ENCODE assay signal across 19 cellular contexts in the genomic region with DNA sequence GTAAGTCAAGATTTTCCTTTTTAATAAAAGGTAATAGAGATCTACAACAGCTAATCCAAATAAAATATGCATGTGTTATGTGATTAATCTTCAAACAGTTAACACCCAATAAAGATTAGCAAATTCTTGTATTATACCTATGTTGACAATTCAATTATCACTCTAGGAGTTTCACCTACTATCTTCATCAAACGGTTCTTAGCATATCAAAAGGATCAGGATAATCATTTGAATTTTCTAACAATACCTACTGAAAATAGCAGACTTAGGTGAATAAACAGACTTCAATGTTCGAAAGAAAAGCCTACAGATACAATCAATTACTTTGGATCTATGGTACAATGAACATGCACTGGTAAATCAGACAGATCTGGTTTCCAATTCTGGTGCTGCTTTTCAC.
DNase-seq lines count a peak whose midpoint lies in the region; FAIRE-seq and TF ChIP-seq lines count a peak whose summit lies in the region.
"Had no signal": no experiment of that assay in that cellular context is flagged by ENCODE, and none has a peak within 500 bp of the region (broad histone marks: within the 10 kb centered on the region; RNA-seq: fewer than 3 reads in every experiment).

No MANE protein-coding gene starts in this region.

- WGBS in trophoblast cell (ENCODE audit: extremely low coverage, insufficient coverage, insufficient read length): no CpG with 5 or more reads among the region's 2 CpGs

- H3K4me3 ChIP-seq in HUES48 (ENCODE audit: low read depth, low read length) (peak overlapping the region; percentile 34), endothelial cell of umbilical vein (replicated peaks in 1 of 3; ENCODE audit: insufficient read depth in 1 of 3, low read depth in 1 of 3, low read length in 3 of 3) (no peak overlapping the region), trophoblast cell (ENCODE audit: low read depth, low read length) (no peak overlapping the region)
- H3K4me3 ChIP-seq: BLaER1, GM12878 had no signal

- intact Hi-C loops in endothelial cell of umbilical vein (cut with micrococcal nuclease): no loop called here

- TF ChIP-seq POLR2A in endothelial cell of umbilical vein (IDR thresholded peaks at IDR 0.05; ENCODE audit: low read depth, low read length): no peak

- no peak overlapping the region for H3K14ac ChIP-seq in trophoblast cell (ENCODE audit: low read length)

- no peak overlapping the region for H4K12ac ChIP-seq in trophoblast cell (ENCODE audit: low read depth, low read length)

- H3K9me3 ChIP-seq in HUES48 (ENCODE audit: control insufficient read depth, insufficient read depth, low read length) (no peaks in the 10 kb centered on the region), endothelial cell of umbilical vein (replicated peaks; ENCODE audit: control insufficient read depth, insufficient read depth, low read length) (no peaks in the 10 kb centered on the region), trophoblast cell (ENCODE audit: insufficient read depth, low read depth, low read length) (no peaks in the 10 kb centered on the region)
- H3K9me3 ChIP-seq: BLaER1 had no signal

- H3K9ac ChIP-seq in HUES48 (ENCODE audit: low read depth, low read length) (no peak overlapping the region), endothelial cell of umbilical vein (replicated peaks; ENCODE audit: extremely low read depth, insufficient read depth, low read length) (no peak overlapping the region), trophoblast cell (ENCODE audit: low read length) (no peak overlapping the region)
- H3K9ac ChIP-seq: BLaER1 had no signal

- H4K91ac ChIP-seq in trophoblast cell (ENCODE audit: low read depth, low read length): no peak overlapping the region

- no peak overlapping the region for H3K23ac ChIP-seq in trophoblast cell (ENCODE audit: low read length)

- H3K4me2 ChIP-seq in endothelial cell of umbilical vein (ENCODE audit: insufficient read depth, low read length): no peak overlapping the region
- H3K4me2 ChIP-seq in trophoblast cell (ENCODE audit: low read length): no peak overlapping the region
- H3K4me2 ChIP-seq: BLaER1 had no signal

- H2BK5ac ChIP-seq in trophoblast cell (ENCODE audit: low read depth, low read length, poor library complexity): no peak overlapping the region

- DNase-seq in COR-L47 (lab: John Stamatoyannopoulos, UW) (peak; percentile 15), NCI-H146 treated with DMSO at 0.1 percent for 48 hours (lab: John Stamatoyannopoulos, UW; ENCODE audit: unreplicated experiment) (peak; percentile 96), endothelial cell of umbilical vein (ENCODE audit: low read depth, low spot score) (no peak), trophoblast cell (no peak), T-helper 1 cell (no peak), C1 segment of cervical spinal cord (lab: John Stamatoyannopoulos, UW) (no peak)
- DNase-seq: 8988T; AML-193; Calu3; CD4-positive, CD25-positive, alpha-beta regulatory T cell; DMS79; GOT3; HCEC 1CT; HFFc6; IMR-90 had no signal

- TF ChIP-seq CTCF in endothelial cell of umbilical vein (IDR thresholded peaks at IDR 0.05; ENCODE audit: extremely low read depth in 1 of 2, insufficient read depth in 1 of 2, low read depth in 1 of 2, low read length in 2 of 2): no peak

- no peak overlapping the region for H3K18ac ChIP-seq in trophoblast cell (ENCODE audit: low read length)

- no peaks in the 10 kb centered on the region for H4K20me1 ChIP-seq in endothelial cell of umbilical vein (replicated peaks; ENCODE audit: control insufficient read depth, extremely low read depth, insufficient read depth, low read length)
- H4K20me1 ChIP-seq: BLaER1 had no signal

- H2BK120ac ChIP-seq in trophoblast cell (ENCODE audit: insufficient read depth, low read length, poor library complexity): no peak overlapping the region

- POLR2A ChIA-PET in endothelial cell of umbilical vein (lab: Charles Lee): no interaction called here

- dilution Hi-C loops in endothelial cell of umbilical vein (cut with MboI; ENCODE audit: extremely low pct_ligation_motif_present, low sequenced_read_pairs): no loop called here

- CTCF ChIA-PET in endothelial cell of umbilical vein (lab: Charles Lee): interaction anchor here (1.6 to 2.5 kb wide), 3 partner anchors 9 to 10 kb away, joined by 6 to 11 read pairs (median 8); no protein-coding TSS in a partner anchor

- no peak overlapping the region for H2BK12ac ChIP-seq in trophoblast cell (ENCODE audit: low read length)

- FAIRE-seq in endothelial cell of umbilical vein (lab: Jason Lieb, UNC): peak; percentile 44
- FAIRE-seq: GM12878, HTR-8/SVneo had no signal

- H3K27ac ChIP-seq in HUES48 (ENCODE audit: low read depth, low read length) (peak overlapping the region; percentile 38), endothelial cell of umbilical vein (ENCODE audit: insufficient read depth, low read depth, low read length) (no peak overlapping the region), trophoblast cell (ENCODE audit: low read depth, low read length) (no peak overlapping the region)
- H3K27ac ChIP-seq: BLaER1 had no signal

- BruUV-seq in endothelial cell of umbilical vein (replicated peaks; lab: Mats Ljungman, UMichigan): no TSS peak

- no peaks in the 10 kb centered on the region for H3K27me3 ChIP-seq in HUES48 (ENCODE audit: control insufficient read depth, insufficient read depth, low read length)
- no peaks in the 10 kb centered on the region for H3K27me3 ChIP-seq in endothelial cell of umbilical vein (ENCODE audit: control insufficient read depth in 2 of 2, insufficient read depth in 2 of 2, low read length in 2 of 2)
- H3K27me3 ChIP-seq in trophoblast cell (ENCODE audit: insufficient read depth, low read length): no peaks in the 10 kb centered on the region
- H3K27me3 ChIP-seq: BLaER1 had no signal

- H2AFZ ChIP-seq in endothelial cell of umbilical vein (ENCODE audit: low read depth, low read length) (no peak overlapping the region), trophoblast cell (ENCODE audit: insufficient read depth, low read length, poor library complexity) (no peak overlapping the region)

- H3K79me1 ChIP-seq in trophoblast cell (ENCODE audit: low read length): no peaks in the 10 kb centered on the region

- H3K79me2 ChIP-seq in endothelial cell of umbilical vein (ENCODE audit: control insufficient read depth, insufficient read depth, low read length) (no peaks in the 10 kb centered on the region), trophoblast cell (ENCODE audit: control insufficient read depth, insufficient read depth, low read length, poor library complexity) (no peaks in the 10 kb centered on the region)

- no peak overlapping the region for H2AK5ac ChIP-seq in trophoblast cell (ENCODE audit: low read length)

- no peak overlapping the region for H3K4ac ChIP-seq in trophoblast cell (ENCODE audit: low read depth, low read length)

- H3K36me3 ChIP-seq in HUES48 (ENCODE audit: control insufficient read depth, insufficient read depth, low read length): no peaks in the 10 kb centered on the region
- no peaks in the 10 kb centered on the region for H3K36me3 ChIP-seq in endothelial cell of umbilical vein (ENCODE audit: control insufficient read depth in 2 of 2, extremely low read depth in 1 of 2, insufficient read depth in 2 of 2, low read length in 2 of 2)
- no peaks in the 10 kb centered on the region for H3K36me3 ChIP-seq in trophoblast cell (ENCODE audit: control insufficient read depth in 1 of 2, insufficient read depth in 2 of 2, low read length in 2 of 2)
- H3K36me3 ChIP-seq: BLaER1 had no signal

- no peaks in the 10 kb centered on the region for H3K9me1 ChIP-seq in endothelial cell of umbilical vein (replicated peaks; ENCODE audit: control insufficient read depth, extremely low read depth, insufficient read depth, low read length)

- H3K4me1 ChIP-seq in HUES48 (ENCODE audit: control insufficient read depth, insufficient read depth, low read length): peaks cover 48% of the 10 kb centered on the region
- no peaks in the 10 kb centered on the region for H3K4me1 ChIP-seq in endothelial cell of umbilical vein (ENCODE audit: control insufficient read depth, extremely low read depth, insufficient read depth, low read length)
- H3K4me1 ChIP-seq in trophoblast cell (ENCODE audit: control insufficient read depth in 1 of 2, insufficient read depth in 2 of 2, low read length in 2 of 2): no peaks in the 10 kb centered on the region
- H3K4me1 ChIP-seq: BLaER1 had no signal

- no peak overlapping the region for H4K8ac ChIP-seq in trophoblast cell (ENCODE audit: low read depth, low read length)

TF ChIP-seq in endothelial cell of umbilical vein, 7 proteins besides CTCF, POLR2A, EP300 and RAD21:
- TF ChIP-seq MYC (IDR thresholded peaks at IDR 0.05; ENCODE audit: low read depth, low read length) (no peak), GATA2 (IDR thresholded peaks at IDR 0.05; ENCODE audit: insufficient read depth, insufficient read length, low read depth, low read length) (no peak), JUN (IDR thresholded peaks at IDR 0.05; ENCODE audit: borderline replicate concordance, insufficient read depth, insufficient read length, low read depth) (no peak), EZH2 (IDR thresholded peaks at IDR 0.05; ENCODE audit: borderline replicate concordance, low read depth, low read length, severe bottlenecking) (no peak), FOS (IDR thresholded peaks at IDR 0.05; ENCODE audit: borderline replicate concordance, insufficient read depth, low read length) (no peak), POLR2AphosphoS5 (IDR thresholded peaks at IDR 0.05; ENCODE audit: insufficient read depth, low read depth, low read length) (no peak)
- TF ChIP-seq, protein P1, sequence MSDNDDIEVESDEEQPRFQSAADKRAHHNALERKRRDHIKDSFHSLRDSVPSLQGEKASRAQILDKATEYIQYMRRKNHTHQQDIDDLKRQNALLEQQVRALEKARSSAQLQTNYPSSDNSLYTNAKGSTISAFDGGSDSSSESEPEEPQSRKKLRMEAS (IDR thresholded peaks at IDR 0.05; ENCODE audit: insufficient read depth, insufficient read length): no peak

Comparison
In these comparisons a context has a peak if more than half of its experiments do, and no peak if none do; other contexts are left out.
1. DNase-seq: peak in COR-L47 (single experiment) and NCI-H146 treated with DMSO at 0.1 percent for 48 hours (single experiment); none in endothelial cell of umbilical vein (single experiment), trophoblast cell (0 of 2), T-helper 1 cell (0 of 5) and C1 segment of cervical spinal cord (0 of 14).